8 cellular contexts compared by ENCODE assay signal in genomic region chr10:104209575-104210198, GRCh38.
DNase-seq lines count a peak whose midpoint lies in the region; ATAC-seq and TF ChIP-seq lines count a peak whose summit lies in the region.

No MANE protein-coding gene starts in this region.

- POLR2A ChIA-PET in RWPE1 (lab: Yijun Ruan, JAX; ENCODE audit: low non-redundant PET) = no interaction called here

- H3K27ac Mint-ChIP-seq in stimulated activated effector memory CD8-positive, alpha-beta T cell treated with anti-CD3 and anti-CD28 coated beads, Interleukin-12 subunit alpha, Interleukin-12 subunit beta, amount 100 ng/mL, for 72 hours = no peak overlapping the region

- no peak overlapping the region for H3K27ac ChIP-seq in RWPE1

- peak; percentile 69 for TF ChIP-seq CTCF in RWPE1 (conservative IDR thresholded peaks at IDR 0.05; ENCODE audit: low read depth)
- TF ChIP-seq CTCF in cardiac fibroblast (IDR thresholded peaks at IDR 0.05; ENCODE audit: low read depth, low read length) = peak; percentile 61

- H3K9me3 Mint-ChIP-seq in stimulated activated effector memory CD8-positive, alpha-beta T cell treated with anti-CD3 and anti-CD28 coated beads, Interleukin-12 subunit alpha, Interleukin-12 subunit beta, amount 100 ng/mL, for 72 hours = no peaks in the 10 kb centered on the region

- CTCF ChIA-PET in RWPE1 (lab: Yijun Ruan, JAX) = interaction anchor here (0.5 to 1.1 kb wide), 5 partner anchors 17 to 142 kb away, joined by 3 to 5 read pairs (median 4); no protein-coding TSS in a partner anchor

- DNase-seq in EL (peak; percentile 40), HuH-7 (ENCODE audit: low spot score) (peak; percentile 34), RWPE1 (ENCODE audit: low spot score) (peak; percentile 56), cardiac fibroblast (ENCODE audit: low read depth in 2 of 2) (peak; percentile 61 to 65), kidney tubule cell (ENCODE audit: low spot score) (peak; percentile 54)
- peak; percentile 28 for DNase-seq in stimulated activated naive CD4-positive, alpha-beta T cell treated with Interleukin-2 at 50 U/mL for 16 hours (lab: John Stamatoyannopoulos, UW)
- no peak for DNase-seq in stimulated activated effector memory CD8-positive, alpha-beta T cell treated with anti-CD3 and anti-CD28 coated beads, Interleukin-12 subunit alpha, Interleukin-12 subunit beta, amount 100 ng/mL, for 72 hours (ENCODE audit: low spot score in 2 of 2)

- no peak overlapping the region for H3K4me3 ChIP-seq in cardiac fibroblast (replicated peaks in 1 of 2; ENCODE audit: low read depth in 2 of 2, low read length in 2 of 2)

- H3K4me1 Mint-ChIP-seq in stimulated activated effector memory CD8-positive, alpha-beta T cell treated with anti-CD3 and anti-CD28 coated beads, Interleukin-12 subunit alpha, Interleukin-12 subunit beta, amount 100 ng/mL, for 72 hours = no peaks in the 10 kb centered on the region

- no peaks in the 10 kb centered on the region for H3K36me3 Mint-ChIP-seq in stimulated activated effector memory CD8-positive, alpha-beta T cell treated with anti-CD3 and anti-CD28 coated beads, Interleukin-12 subunit alpha, Interleukin-12 subunit beta, amount 100 ng/mL, for 72 hours

- no peak overlapping the region for H3K4me3 Mint-ChIP-seq in stimulated activated effector memory CD8-positive, alpha-beta T cell treated with anti-CD3 and anti-CD28 coated beads, Interleukin-12 subunit alpha, Interleukin-12 subunit beta, amount 100 ng/mL, for 72 hours

- no peak for ATAC-seq in stimulated activated effector memory CD8-positive, alpha-beta T cell treated with anti-CD3 and anti-CD28 coated beads, Interleukin-12 subunit alpha, Interleukin-12 subunit beta, amount 100 ng/mL, for 72 hours
- no peak for ATAC-seq in HG03457 (IDR thresholded peaks at IDR 0.05; ENCODE audit: unreplicated experiment)

Comparison
In these comparisons a context has a peak if more than half of its experiments do, and no peak if none do; other contexts are left out.
1. DNase-seq: peak in EL (single experiment), HuH-7 (single experiment), RWPE1 (single experiment), cardiac fibroblast (2 of 2), kidney tubule cell (single experiment) and stimulated activated naive CD4-positive, alpha-beta T cell treated with Interleukin-2 at 50 U/mL for 16 hours (single experiment); none in stimulated activated effector memory CD8-positive, alpha-beta T cell treated with anti-CD3 and anti-CD28 coated beads, Interleukin-12 subunit alpha, Interleukin-12 subunit beta, amount 100 ng/mL, for 72 hours (0 of 2).